27 cellular contexts compared by ENCODE assay signal in the genomic region with DNA sequence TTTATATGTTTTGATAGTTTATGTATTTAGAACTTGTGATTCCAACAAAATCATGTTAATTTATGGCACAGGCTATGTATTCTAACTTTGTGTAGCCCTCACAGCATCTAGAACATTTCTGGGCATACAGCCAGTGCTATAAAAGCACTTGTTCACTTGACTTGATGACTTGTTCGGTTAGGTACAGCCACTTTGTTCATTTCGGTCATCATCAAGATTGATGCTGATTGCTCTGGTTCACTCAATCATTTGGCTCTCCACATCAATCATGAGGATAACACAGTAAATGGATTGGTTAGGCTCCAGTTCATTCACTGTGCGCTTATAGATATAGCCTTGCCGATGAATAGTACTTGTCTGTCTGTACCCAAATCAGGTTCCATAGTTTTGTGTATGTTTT.
"Had no signal": no experiment of that assay in that cellular context is flagged by ENCODE, and none has a peak within 500 bp of the region (broad histone marks: within the 10 kb centered on the region; RNA-seq: fewer than 3 reads in every experiment).

No MANE protein-coding gene starts in this region.

- ATAC-seq: activated T-cell treated with anti-CD3 and anti-CD28 coated beads, Interleukin-2, amount 50 U/mL, for 72 hours; gastrocnemius medialis; left ventricle myocardium superior; naive thymus-derived CD8-positive, alpha-beta T cell; stimulated activated naive B cell treated with anti-CD40 and anti-IgM and Interleukin-4, amounts not matched to agents 10 μg/mL and 1 μg/mL and 100 μg/mL, for 72 hours had no signal

- H3K9me3 Mint-ChIP-seq: activated CD4-positive, alpha-beta memory T cell treated with anti-CD3 and anti-CD28 coated beads for 36 hours; activated naive CD4-positive, alpha-beta T cell treated with anti-CD3 and anti-CD28 coated beads for 36 hours; activated naive CD8-positive, alpha-beta T cell treated with anti-CD3 and anti-CD28 coated beads, Interleukin-2, amount 10 ng/mL, durations not matched to agents 7 days and 5 days; activated T-cell treated with anti-CD3 and anti-CD28 coated beads, Interleukin-2, amount 50 U/mL, for 72 hours; mesothelial cell of epicardium; type B pancreatic cell had no signal

- H3K36me3 ChIP-seq: colonic mucosa, esophagus squamous epithelium, gastrocnemius medialis, sigmoid colon, thoracic aorta, vagina had no signal

- FAIRE-seq: bronchial epithelial cell had no signal

- H3K4me1 Mint-ChIP-seq: activated naive CD8-positive, alpha-beta T cell treated with anti-CD3 and anti-CD28 coated beads, Interleukin-2, amount 10 ng/mL, durations not matched to agents 7 days and 5 days; mesothelial cell of epicardium; naive thymus-derived CD8-positive, alpha-beta T cell; stimulated activated naive B cell treated with anti-CD40 and anti-IgM and Interleukin-4, amounts not matched to agents 10 μg/mL and 1 μg/mL and 100 μg/mL, for 72 hours had no signal

- H3K27me3 Mint-ChIP-seq: activated CD4-positive, alpha-beta memory T cell treated with anti-CD3 and anti-CD28 coated beads for 36 hours; activated naive CD8-positive, alpha-beta T cell treated with anti-CD3 and anti-CD28 coated beads, Interleukin-2, amount 10 ng/mL, durations not matched to agents 7 days and 5 days; naive thymus-derived CD8-positive, alpha-beta T cell; stimulated activated naive B cell treated with anti-CD40 and anti-IgM and Interleukin-4, amounts not matched to agents 10 μg/mL and 1 μg/mL and 100 μg/mL, for 72 hours; type B pancreatic cell had no signal

- H3K4me3 ChIP-seq: colonic mucosa, dorsolateral prefrontal cortex, esophagus squamous epithelium, gastrocnemius medialis, sigmoid colon, smooth muscle cell, thoracic aorta, vagina had no signal

- H3K27ac ChIP-seq: colonic mucosa, dorsolateral prefrontal cortex, esophagus squamous epithelium, gastrocnemius medialis, sigmoid colon, thoracic aorta, vagina had no signal

- H3K27me3 ChIP-seq: colonic mucosa, esophagus squamous epithelium, gastrocnemius medialis, sigmoid colon, vagina had no signal

- H3K9me3 ChIP-seq: colonic mucosa, esophagus squamous epithelium, gastrocnemius medialis, sigmoid colon, thoracic aorta, vagina had no signal

- H3K4me2 ChIP-seq: smooth muscle cell had no signal

- H3K36me3 Mint-ChIP-seq: activated CD4-positive, alpha-beta memory T cell treated with anti-CD3 and anti-CD28 coated beads for 36 hours; activated naive CD8-positive, alpha-beta T cell treated with anti-CD3 and anti-CD28 coated beads, Interleukin-2, amount 10 ng/mL, durations not matched to agents 7 days and 5 days; mesothelial cell of epicardium; naive thymus-derived CD8-positive, alpha-beta T cell; stimulated activated naive B cell treated with anti-CD40 and anti-IgM and Interleukin-4, amounts not matched to agents 10 μg/mL and 1 μg/mL and 100 μg/mL, for 72 hours; type B pancreatic cell had no signal

- H3K4me3 Mint-ChIP-seq: activated CD4-positive, alpha-beta memory T cell treated with anti-CD3 and anti-CD28 coated beads for 36 hours; activated naive CD4-positive, alpha-beta T cell treated with anti-CD3 and anti-CD28 coated beads for 36 hours; activated naive CD8-positive, alpha-beta T cell treated with anti-CD3 and anti-CD28 coated beads, Interleukin-2, amount 10 ng/mL, durations not matched to agents 7 days and 5 days; activated T-cell treated with anti-CD3 and anti-CD28 coated beads, Interleukin-2, amount 50 U/mL, for 72 hours; mesothelial cell of epicardium; naive thymus-derived CD8-positive, alpha-beta T cell; stimulated activated naive B cell treated with anti-CD40 and anti-IgM and Interleukin-4, amounts not matched to agents 10 μg/mL and 1 μg/mL and 100 μg/mL, for 72 hours; type B pancreatic cell had no signal

- H3K27ac Mint-ChIP-seq: activated CD4-positive, alpha-beta memory T cell treated with anti-CD3 and anti-CD28 coated beads for 36 hours; activated naive CD4-positive, alpha-beta T cell treated with anti-CD3 and anti-CD28 coated beads for 36 hours; activated naive CD8-positive, alpha-beta T cell treated with anti-CD3 and anti-CD28 coated beads, Interleukin-2, amount 10 ng/mL, durations not matched to agents 7 days and 5 days; activated T-cell treated with anti-CD3 and anti-CD28 coated beads, Interleukin-2, amount 50 U/mL, for 72 hours; mesothelial cell of epicardium; naive thymus-derived CD8-positive, alpha-beta T cell; stimulated activated naive B cell treated with anti-CD40 and anti-IgM and Interleukin-4, amounts not matched to agents 10 μg/mL and 1 μg/mL and 100 μg/mL, for 72 hours; type B pancreatic cell had no signal

- DNase-seq: activated CD4-positive, alpha-beta memory T cell treated with anti-CD3 and anti-CD28 coated beads for 36 hours; activated CD4-positive, alpha-beta T cell treated with anti-CD3 and anti-CD28 coated beads for 48 hours; activated CD4-positive, CD25-positive, alpha-beta regulatory T cell; activated effector memory CD4-positive, alpha-beta T cell treated with Interleukin-2 at 50 U/mL for 16 hours; activated naive CD4-positive, alpha-beta T cell treated with anti-CD3 and anti-CD28 coated beads for 36 hours; activated naive CD8-positive, alpha-beta T cell treated with anti-CD3 and anti-CD28 coated beads, Interleukin-2, amount 10 ng/mL, durations not matched to agents 7 days and 5 days; activated T-cell treated with anti-CD3 and anti-CD28 coated beads, Interleukin-2, amount 50 U/mL, for 72 hours; amniotic stem cell; colonic mucosa; dorsolateral prefrontal cortex; esophagus squamous epithelium; gastrocnemius medialis; hippocampal formation; left ventricle myocardium superior; mammary epithelial cell; naive thymus-derived CD8-positive, alpha-beta T cell; sigmoid colon; stimulated activated CD4-positive, alpha-beta T cell treated with anti-CD3 and anti-CD28 coated beads, Interleukin-15, amount 100 ng/mL, for 24 hours; stimulated activated CD4-positive, alpha-beta T cell treated with anti-CD3 and anti-CD28 coated beads, Interleukin-2, amount 100 ng/mL, for 48 hours; stimulated activated CD8-positive, alpha-beta memory T cell treated with anti-CD3 and anti-CD28 coated beads, Interleukin-4, amount 100 ng/mL, for 48 hours; stimulated activated naive B cell treated with anti-CD40 and anti-IgM and Interleukin-4, amounts not matched to agents 10 μg/mL and 1 μg/mL and 100 μg/mL, for 72 hours had no signal

- H3K4me1 ChIP-seq: colonic mucosa, esophagus squamous epithelium, gastrocnemius medialis, sigmoid colon, vagina had no signal
